28 cellular contexts compared by ENCODE assay signal in genomic region chr3:32620911-32621310, GRCh38.
"Had no signal": no experiment of that assay in that cellular context is flagged by ENCODE, and none has a peak within 500 bp of the region (broad histone marks: within the 10 kb centered on the region; RNA-seq: fewer than 3 reads in every experiment).

No MANE protein-coding gene starts in this region.

- H2AFZ ChIP-seq: neural progenitor cell, parathyroid adenoma had no signal

- H3K27me3 ChIP-seq: neural progenitor cell, ovary, right lobe of liver, sigmoid colon, stomach, suprapubic skin, testis, tibial artery, transverse colon, upper lobe of left lung, vagina had no signal

- H3K4me3 ChIP-seq: neural progenitor cell, ovary, psoas muscle, right lobe of liver, sigmoid colon, stomach, suprapubic skin, testis, tibial artery, transverse colon, upper lobe of left lung, vagina had no signal

- H3K9me3 Mint-ChIP-seq: stimulated activated effector memory CD8-positive, alpha-beta T cell treated with anti-CD3 and anti-CD28 coated beads, Interleukin-12 subunit alpha, Interleukin-12 subunit beta, amount 100 ng/mL, for 72 hours had no signal

- ATAC-seq: natural killer cell; psoas muscle; right cardiac atrium; right lobe of liver; stimulated activated effector memory CD8-positive, alpha-beta T cell treated with anti-CD3 and anti-CD28 coated beads, Interleukin-12 subunit alpha, Interleukin-12 subunit beta, amount 100 ng/mL, for 72 hours; stimulated activated naive B cell treated with anti-CD40 and anti-IgM and Interleukin-4, amounts not matched to agents 10 μg/mL and 1 μg/mL and 100 μg/mL, for 72 hours had no signal

- H3K4me3 Mint-ChIP-seq: natural killer cell; nephron; neural progenitor cell; stimulated activated effector memory CD8-positive, alpha-beta T cell treated with anti-CD3 and anti-CD28 coated beads, Interleukin-12 subunit alpha, Interleukin-12 subunit beta, amount 100 ng/mL, for 72 hours; stimulated activated naive B cell treated with anti-CD40 and anti-IgM and Interleukin-4, amounts not matched to agents 10 μg/mL and 1 μg/mL and 100 μg/mL, for 72 hours; stimulated activated naive CD8-positive, alpha-beta T cell treated with anti-CD3 and anti-CD28 coated beads, Interleukin-15, Interleukin-2, amounts not matched to agents 100 ng/mL and 50 ng/mL, for 24 hours had no signal

- H3K36me3 Mint-ChIP-seq: natural killer cell; neural progenitor cell; stimulated activated effector memory CD8-positive, alpha-beta T cell treated with anti-CD3 and anti-CD28 coated beads, Interleukin-12 subunit alpha, Interleukin-12 subunit beta, amount 100 ng/mL, for 72 hours; stimulated activated naive B cell treated with anti-CD40 and anti-IgM and Interleukin-4, amounts not matched to agents 10 μg/mL and 1 μg/mL and 100 μg/mL, for 72 hours had no signal

- H3K4me1 ChIP-seq: neural progenitor cell, parathyroid adenoma, psoas muscle, right lobe of liver, sigmoid colon, stomach, suprapubic skin, testis, transverse colon, upper lobe of left lung, vagina had no signal

- DNase-seq: natural killer cell; occipital lobe; ovary; posterior cingulate gyrus; psoas muscle; right cardiac atrium; right lobe of liver; sigmoid colon; small intestine; stimulated activated CD4-positive, alpha-beta T cell treated with anti-CD3 and anti-CD28 coated beads, Interleukin-15, amount 100 ng/mL, for 24 hours; stimulated activated CD4-positive, alpha-beta T cell treated with anti-CD3 and anti-CD28 coated beads, Interleukin-2, amount 100 ng/mL, for 24 hours; stimulated activated CD4-positive, alpha-beta T cell treated with anti-CD3 and anti-CD28 coated beads, Interleukin-2, amount 100 ng/mL, for 48 hours; stimulated activated CD4-positive, alpha-beta T cell treated with anti-CD3 and anti-CD28 coated beads, Interleukin-4, amount 100 ng/mL, for 24 hours; stimulated activated naive B cell treated with anti-CD40 and anti-IgM and Interleukin-4, amounts not matched to agents 10 μg/mL and 1 μg/mL and 100 μg/mL, for 72 hours; stimulated activated naive CD4-positive, alpha-beta T cell treated with Interleukin-2 at 50 U/mL for 16 hours; stomach; testis; tibial artery; transverse colon; upper lobe of left lung had no signal

- H3K27ac ChIP-seq: neural progenitor cell, ovary, parathyroid adenoma, psoas muscle, right lobe of liver, sigmoid colon, stomach, suprapubic skin, testis, tibial artery, transverse colon, upper lobe of left lung, vagina had no signal

- H3K9me3 ChIP-seq: ovary, psoas muscle, right lobe of liver, sigmoid colon, suprapubic skin, testis, vagina had no signal

- H3K9ac ChIP-seq: neural progenitor cell, parathyroid adenoma had no signal

- H3K79me2 ChIP-seq: parathyroid adenoma had no signal

- H3K36me3 ChIP-seq: neural progenitor cell, ovary, right lobe of liver, sigmoid colon, stomach, suprapubic skin, tibial artery, transverse colon, upper lobe of left lung, vagina had no signal

- H3K27me3 Mint-ChIP-seq: stimulated activated naive CD8-positive, alpha-beta T cell treated with anti-CD3 and anti-CD28 coated beads, Interleukin-15, Interleukin-2, amounts not matched to agents 100 ng/mL and 50 ng/mL, for 24 hours had no signal

- H3K27ac Mint-ChIP-seq: natural killer cell; nephron; neural progenitor cell; progenitor cell of endocrine pancreas; stimulated activated effector memory CD8-positive, alpha-beta T cell treated with anti-CD3 and anti-CD28 coated beads, Interleukin-12 subunit alpha, Interleukin-12 subunit beta, amount 100 ng/mL, for 72 hours; stimulated activated naive B cell treated with anti-CD40 and anti-IgM and Interleukin-4, amounts not matched to agents 10 μg/mL and 1 μg/mL and 100 μg/mL, for 72 hours; stimulated activated naive CD8-positive, alpha-beta T cell treated with anti-CD3 and anti-CD28 coated beads, Interleukin-15, Interleukin-2, amounts not matched to agents 100 ng/mL and 50 ng/mL, for 24 hours had no signal

- H3K4me1 Mint-ChIP-seq: natural killer cell; nephron; neural progenitor cell; stimulated activated effector memory CD8-positive, alpha-beta T cell treated with anti-CD3 and anti-CD28 coated beads, Interleukin-12 subunit alpha, Interleukin-12 subunit beta, amount 100 ng/mL, for 72 hours; stimulated activated naive B cell treated with anti-CD40 and anti-IgM and Interleukin-4, amounts not matched to agents 10 μg/mL and 1 μg/mL and 100 μg/mL, for 72 hours had no signal

- H3K4me2 ChIP-seq: neural progenitor cell had no signal
